8 cellular contexts compared by ENCODE assay signal in the genomic region with DNA sequence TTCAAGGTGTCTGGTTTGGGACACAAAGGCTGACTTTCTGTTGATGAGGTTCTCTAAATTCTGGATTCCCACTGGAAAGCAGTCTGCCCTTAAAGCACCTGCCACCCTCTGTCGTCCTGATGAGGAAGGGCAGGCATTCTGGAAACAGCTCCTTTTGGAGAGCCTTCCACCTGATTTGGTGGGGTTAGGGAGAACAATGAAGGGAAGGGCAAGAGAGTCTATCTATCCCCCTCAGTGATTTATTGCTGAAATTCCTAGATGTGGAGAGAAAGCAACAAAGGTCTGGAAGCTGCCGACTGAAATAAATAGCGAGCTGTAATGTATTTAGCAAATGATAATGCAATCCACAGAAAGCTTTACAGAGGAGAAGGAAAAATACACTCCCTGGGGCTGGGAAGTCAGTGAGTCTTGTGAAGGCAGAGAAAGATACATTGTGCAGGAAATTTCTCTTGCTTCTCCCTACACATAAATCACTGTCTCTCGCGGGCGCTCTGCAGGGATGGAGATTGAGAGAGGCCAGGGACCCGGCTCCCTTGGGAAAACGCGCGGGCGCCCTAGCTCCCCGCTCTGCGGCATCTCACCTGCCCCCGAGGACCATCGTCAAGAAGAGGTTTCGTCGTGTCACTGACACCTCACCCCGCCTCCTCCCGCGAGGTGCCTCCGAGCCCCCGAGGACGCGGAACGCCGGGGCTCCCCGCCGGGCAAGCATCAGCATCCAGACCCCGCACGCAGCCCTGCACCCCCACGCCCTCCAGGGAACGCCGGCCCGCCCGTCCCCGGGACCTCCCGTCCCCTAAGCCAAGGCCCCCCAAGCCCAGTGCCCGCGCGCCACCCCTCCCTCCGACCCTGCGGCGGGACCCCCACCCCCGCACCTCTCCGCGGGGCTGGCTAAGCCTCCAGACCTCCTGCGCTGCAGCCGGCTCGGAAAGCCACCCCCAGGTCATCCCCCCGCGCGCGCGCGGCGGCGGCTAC. TPM values are rescaled to one million over a fixed set of nuclear protein-coding genes. Genes with fewer than 3 reads are reported as not detected.
DNase-seq lines count a peak whose midpoint lies in the region; ATAC-seq and TF ChIP-seq lines count a peak whose summit lies in the region.

No MANE protein-coding gene starts in this region.

- no peaks in the 10 kb centered on the region for H3K9me3 Mint-ChIP-seq in H9

- no peaks in the 10 kb centered on the region for H4K20me1 ChIP-seq in H9 (ENCODE audit: control insufficient read depth, insufficient read depth, insufficient read length)

- H3K23ac ChIP-seq in H9 (ENCODE audit: insufficient read length, low read depth, low read length): no peak overlapping the region
- peak overlapping the region; percentile 76 for H3K23ac ChIP-seq in neuronal stem cell (ENCODE audit: low read depth, low read length, poor library complexity)

- H3K4me3 ChIP-seq in foreskin fibroblast (ENCODE audit: low read depth in 1 of 2, low read length in 2 of 2) (peak overlapping the region; percentile 52 to 75), neuronal stem cell (ENCODE audit: low read length in 2 of 2) (peak overlapping the region; percentile 61 to 92)

- H3K27ac Mint-ChIP-seq in H9: peak overlapping the region in 2 of 3 experiments; percentile 11 to 65; a peak in 2 of 7 replicates

- H3K18ac ChIP-seq in H9 (ENCODE audit: insufficient read length, low read depth, low read length): no peak overlapping the region
- H3K18ac ChIP-seq in neuronal stem cell (ENCODE audit: low read length): peak overlapping the region; percentile 97

- TF ChIP-seq CTCF in H9 (conservative IDR thresholded peaks at IDR 0.05) (peak; percentile 70), foreskin fibroblast (IDR thresholded peaks at IDR 0.05; ENCODE audit: low read depth, low read length) (no peak)

- H2AK5ac ChIP-seq in H9 (ENCODE audit: insufficient read length, low read length) (no peak overlapping the region), neuronal stem cell (ENCODE audit: low read depth, low read length) (peak overlapping the region; percentile 95)

- DNase-seq in COR-L47 (lab: John Stamatoyannopoulos, UW) (peak; percentile 60), H9 (peak; percentile 62), NCI-H2227 treated with DMSO at 0.1 percent for 48 hours (lab: John Stamatoyannopoulos, UW) (peak; percentile 11), activated T-cell treated with anti-CD3 and anti-CD28 coated beads for 48 hours (ENCODE audit: low read depth) (peak; percentile 25), foreskin fibroblast (peak; percentile 8 to 43), neuronal stem cell (ENCODE audit: low spot score) (no peak), ureter (ENCODE audit: low spot score) (peak; percentile 45)

- peaks cover 8% of the 10 kb centered on the region for H3K23me2 ChIP-seq in H9 (ENCODE audit: insufficient read length, low read depth, low read length, poor library complexity, severe bottlenecking)

- H3K9ac ChIP-seq in H9 (ENCODE audit: extremely low read depth, insufficient read length, low read length) (no peak overlapping the region), neuronal stem cell (ENCODE audit: low read depth, low read length, poor library complexity) (peak overlapping the region; percentile 96)

- H2BK12ac ChIP-seq in H9 (ENCODE audit: insufficient read length, low read depth, low read length) (no peak overlapping the region), neuronal stem cell (ENCODE audit: low read length) (no peak overlapping the region)

- WGBS in H9 (ENCODE audit: extremely low coverage, insufficient read length, low lambda C conversion rate): no CpG with 5 or more reads among the region's 57 CpGs
- no CpG with 5 or more reads among the region's 57 CpGs for WGBS in neuronal stem cell (ENCODE audit: extremely low coverage in 2 of 2, insufficient read length in 2 of 2, insufficient replicate concordance in 1 of 2), 2 donors

- H3K27ac ChIP-seq in H9 (ENCODE audit: insufficient read length, low read depth, low read length): no peak overlapping the region
- H3K27ac ChIP-seq in neuronal stem cell (replicated peaks; ENCODE audit: low read length): peak overlapping the region; percentile 85

- H2BK5ac ChIP-seq in H9 (ENCODE audit: insufficient read length, low read length): no peak overlapping the region
- peak overlapping the region; percentile 95 for H2BK5ac ChIP-seq in neuronal stem cell (ENCODE audit: low read length)

- no peak overlapping the region for H3T11ph ChIP-seq in H9 (ENCODE audit: low read length)

- H3K14ac ChIP-seq in H9 (ENCODE audit: insufficient read depth, low read length) (no peak overlapping the region), neuronal stem cell (ENCODE audit: low read length) (no peak overlapping the region)

- H3K4me2 ChIP-seq in H9 (ENCODE audit: insufficient read depth, insufficient read length, low read length): peak overlapping the region; percentile 73
- H3K4me2 ChIP-seq in neuronal stem cell (ENCODE audit: insufficient read depth, low read length, poor library complexity, severe bottlenecking): peak overlapping the region; percentile 73

- no peak overlapping the region for H4K5ac ChIP-seq in H9 (ENCODE audit: insufficient read length, low read depth, low read length)

- no peaks in the 10 kb centered on the region for H3K79me2 ChIP-seq in H9 (ENCODE audit: insufficient read depth, low read length)

- no peak overlapping the region for H4K8ac ChIP-seq in H9 (replicated peaks; ENCODE audit: insufficient read length, low read depth, low read length)
- H4K8ac ChIP-seq in neuronal stem cell (ENCODE audit: low read depth, low read length): no peak overlapping the region

- H3K27me3 Mint-ChIP-seq in H9 (ENCODE audit: low read depth): peaks cover 4% of the 10 kb centered on the region

- H3K4me1 Mint-ChIP-seq in H9: peaks cover 28 to 40% of the 10 kb centered on the region in 2 experiments

- H3K27me3 ChIP-seq in H9 (ENCODE audit: insufficient read depth, low read length) (no peaks in the 10 kb centered on the region), neuronal stem cell (ENCODE audit: control insufficient read depth in 3 of 3, insufficient read depth in 3 of 3, low read depth in 1 of 3, low read length in 3 of 3) (no peaks in the 10 kb centered on the region)

- peak overlapping the region; percentile 68 to 88 for H3K4me3 Mint-ChIP-seq in H9

- no peak overlapping the region for H2BK20ac ChIP-seq in H9 (ENCODE audit: low read depth, low read length, poor library complexity, severe bottlenecking)

- ATAC-seq in GM18502 (IDR thresholded peaks at IDR 0.05; ENCODE audit: poor library complexity, unreplicated experiment): no peak

- H3K4ac ChIP-seq in H9 (ENCODE audit: low read depth, low read length): no peak overlapping the region
- H3K4ac ChIP-seq in neuronal stem cell (ENCODE audit: low read length): no peak overlapping the region

- H2BK15ac ChIP-seq in H9 (ENCODE audit: low read depth, low read length) (no peak overlapping the region), neuronal stem cell (ENCODE audit: low read length) (peak overlapping the region; percentile 60)

- no peaks in the 10 kb centered on the region; a peak in 1 of 7 replicates for H3K36me3 Mint-ChIP-seq in H9 (ENCODE audit: insufficient read depth in 1 of 3, low read depth in 3 of 3)

- H3K56ac ChIP-seq in H9 (ENCODE audit: insufficient read length, low read depth, low read length): no peak overlapping the region

- no peaks in the 10 kb centered on the region for H3K36me3 ChIP-seq in neuronal stem cell (replicated peaks in 1 of 2; ENCODE audit: control insufficient read depth in 2 of 2, insufficient read depth in 2 of 2, low read length in 2 of 2)

- H2AFZ ChIP-seq in H9 (ENCODE audit: low read length) (no peak overlapping the region), neuronal stem cell (ENCODE audit: low read length) (peak overlapping the region; percentile 100)

- H3K9me3 ChIP-seq in H9 (ENCODE audit: control insufficient read depth, low read depth, low read length): no peaks in the 10 kb centered on the region
- H3K9me3 ChIP-seq in neuronal stem cell (replicated peaks in 1 of 2; ENCODE audit: control insufficient read depth in 2 of 2, insufficient read depth in 1 of 2, low read depth in 1 of 2, low read length in 2 of 2): no peaks in the 10 kb centered on the region

- H4K91ac ChIP-seq in H9 (ENCODE audit: insufficient read length, low read depth, low read length): no peak overlapping the region
- no peak overlapping the region for H4K91ac ChIP-seq in neuronal stem cell (ENCODE audit: low read depth, low read length, poor library complexity)

- peaks cover 4% of the 10 kb centered on the region; the same call in 1 of the 2 replicates for H3K4me1 ChIP-seq in H9 (ENCODE audit: insufficient read depth, low read length)
- H3K4me1 ChIP-seq in neuronal stem cell (ENCODE audit: control insufficient read depth in 2 of 2, insufficient read depth in 1 of 2, low read depth in 1 of 2, low read length in 2 of 2): peaks cover 9 to 26% of the 10 kb centered on the region in 2 donors

- no peak overlapping the region for H2BK120ac ChIP-seq in H9 (ENCODE audit: low read depth, low read length, poor library complexity, severe bottlenecking)
- peak overlapping the region; percentile 69 for H2BK120ac ChIP-seq in neuronal stem cell (ENCODE audit: low read depth, low read length)

- H3K79me1 ChIP-seq in H9 (ENCODE audit: insufficient read depth, low read depth, low read length, poor library complexity, severe bottlenecking) (no peaks in the 10 kb centered on the region), neuronal stem cell (ENCODE audit: low read depth, low read length) (no peaks in the 10 kb centered on the region)

RNA-seq across cellular contexts. Expression of a gene that starts 0.7 kb away (rescaled TPM):
- total RNA-seq in H9 (2021) (16.0 and 17.2 TPM in 2 replicates), ureter (7.4 TPM)
- 39.7 TPM for polyA plus RNA-seq in neuronal stem cell (2013, experiment 1 of 2)
- 38.5 TPM for polyA plus RNA-seq in neuronal stem cell (2013, experiment 2 of 2)
